18 cellular contexts compared by ENCODE assay signal in genomic region chr5:113226337-113226736, GRCh38.
DNase-seq lines count a peak whose midpoint lies in the region; ATAC-seq, FAIRE-seq and TF ChIP-seq lines count a peak whose summit lies in the region.
"Had no signal": no experiment of that assay in that cellular context is flagged by ENCODE, and none has a peak within 500 bp of the region (broad histone marks: within the 10 kb centered on the region; RNA-seq: fewer than 3 reads in every experiment).

No MANE protein-coding gene starts in this region.

- peaks cover 3% of the 10 kb centered on the region for H3K79me2 ChIP-seq in endothelial cell of umbilical vein (ENCODE audit: control insufficient read depth, insufficient read depth, low read length)

- H2AFZ ChIP-seq in endothelial cell of umbilical vein (ENCODE audit: low read depth, low read length): no peak overlapping the region

- TF ChIP-seq POLR2A in endothelial cell of umbilical vein (IDR thresholded peaks at IDR 0.05; ENCODE audit: low read depth, low read length): no peak
- no peak for TF ChIP-seq POLR2A in GM12891 (IDR thresholded peaks at IDR 0.05; ENCODE audit: low read depth, low read length)

- CTCF ChIA-PET in endothelial cell of umbilical vein (lab: Charles Lee): interaction anchor here (0.9 kb wide), 1 partner anchor 60 kb away, joined by 3 read pairs; no protein-coding TSS in a partner anchor

- H3K4me3 ChIP-seq in SK-N-MC (no peak overlapping the region), endothelial cell of umbilical vein (replicated peaks in 1 of 3; ENCODE audit: insufficient read depth in 1 of 3, low read depth in 1 of 3, low read length in 3 of 3) (no peak overlapping the region)
- H3K4me3 ChIP-seq: BLaER1, GM12878 had no signal

- no peaks in the 10 kb centered on the region for H3K27me3 ChIP-seq in endothelial cell of umbilical vein (ENCODE audit: control insufficient read depth in 2 of 2, insufficient read depth in 2 of 2, low read length in 2 of 2)
- H3K27me3 ChIP-seq: BLaER1 had no signal

- H3K9ac ChIP-seq in SK-N-MC (ENCODE audit: insufficient read length): no peak overlapping the region
- no peak overlapping the region for H3K9ac ChIP-seq in endothelial cell of umbilical vein (replicated peaks; ENCODE audit: extremely low read depth, insufficient read depth, low read length)
- H3K9ac ChIP-seq: BLaER1 had no signal

- H3K9me3 ChIP-seq in SK-N-MC (ENCODE audit: low read depth, low read length): no peaks in the 10 kb centered on the region
- H3K9me3 ChIP-seq in endothelial cell of umbilical vein (replicated peaks; ENCODE audit: control insufficient read depth, insufficient read depth, low read length): no peaks in the 10 kb centered on the region
- H3K9me3 ChIP-seq: BLaER1 had no signal

- no peaks in the 10 kb centered on the region for H3K9me1 ChIP-seq in endothelial cell of umbilical vein (replicated peaks; ENCODE audit: control insufficient read depth, extremely low read depth, insufficient read depth, low read length)

- TF ChIP-seq CTCF in endothelial cell of umbilical vein (IDR thresholded peaks at IDR 0.05; ENCODE audit: extremely low read depth in 1 of 2, insufficient read depth in 1 of 2, low read depth in 1 of 2, low read length in 2 of 2): no peak

- no peak for ATAC-seq in SK-N-SH treated with all-trans-retinoic acid at 6 μM for 48 hours
- ATAC-seq: CD8-positive, alpha-beta T cell; GM12878 had no signal

- dilution Hi-C loops in endothelial cell of umbilical vein (cut with MboI; ENCODE audit: extremely low pct_ligation_motif_present, low sequenced_read_pairs): no loop called here

- H3K4me2 ChIP-seq in endothelial cell of umbilical vein (ENCODE audit: insufficient read depth, low read length): no peak overlapping the region
- H3K4me2 ChIP-seq: BLaER1 had no signal

- FAIRE-seq in endothelial cell of umbilical vein (lab: Jason Lieb, UNC): no peak
- FAIRE-seq in GM12891 (lab: Jason Lieb, UNC): no peak
- FAIRE-seq: GM12878, H54 had no signal

- BruUV-seq in endothelial cell of umbilical vein (replicated peaks; lab: Mats Ljungman, UMichigan): no TSS peak

- H4K20me1 ChIP-seq in endothelial cell of umbilical vein (replicated peaks; ENCODE audit: control insufficient read depth, extremely low read depth, insufficient read depth, low read length): peaks cover 6% of the 10 kb centered on the region
- H4K20me1 ChIP-seq: BLaER1 had no signal

- intact Hi-C loops in endothelial cell of umbilical vein (cut with micrococcal nuclease): no loop called here

- 0 out of 2 replicates have a peak overlapping the region, but pooled peaks have one; percentile 12 for H3K27ac ChIP-seq in SK-N-MC
- no peak overlapping the region for H3K27ac ChIP-seq in endothelial cell of umbilical vein (ENCODE audit: insufficient read depth, low read depth, low read length)
- H3K27ac ChIP-seq: BLaER1, C4-2B had no signal

- no peaks in the 10 kb centered on the region for H3K36me3 ChIP-seq in SK-N-MC (ENCODE audit: insufficient read depth, low read length)
- H3K36me3 ChIP-seq in endothelial cell of umbilical vein (ENCODE audit: control insufficient read depth in 2 of 2, extremely low read depth in 1 of 2, insufficient read depth in 2 of 2, low read length in 2 of 2): no peaks in the 10 kb centered on the region
- H3K36me3 ChIP-seq: BLaER1 had no signal

- H3K4me1 ChIP-seq in endothelial cell of umbilical vein (ENCODE audit: control insufficient read depth, extremely low read depth, insufficient read depth, low read length): peaks cover 38% of the 10 kb centered on the region
- H3K4me1 ChIP-seq: BLaER1 had no signal

- DNase-seq in SK-N-MC (ENCODE audit: low read depth, low spot score) (no peak), endothelial cell of umbilical vein (ENCODE audit: low read depth, low spot score) (no peak), GM12891 (ENCODE audit: insufficient read length, low spot score) (no peak), NCI-H1092 (lab: John Stamatoyannopoulos, UW) (no peak), T-helper 2 cell (no peak)
- DNase-seq: CD4-positive, CD25-positive, alpha-beta regulatory T cell; CD8-positive, alpha-beta T cell; DMS 273 treated with DMSO at 0.1 percent for 48 hours; DMS79; EL; GDM1; GOT3; HCEC 1CT had no signal

- POLR2A ChIA-PET in endothelial cell of umbilical vein (lab: Charles Lee): no interaction called here

TF ChIP-seq in SK-N-SH treated with all-trans-retinoic acid at 6 μM for 48 hours, 23 proteins besides CTCF, POLR2A, EP300 and RAD21:
- TF ChIP-seq TCF4 (CRISPR knock-in tag; IDR thresholded peaks at IDR 0.05; ENCODE audit: borderline replicate concordance): peak; percentile 89
- TF ChIP-seq CSDC2 (CRISPR knock-in tag; IDR thresholded peaks at IDR 0.05): no peak
TF ChIP-seq in SK-N-SH treated with all-trans-retinoic acid at 6 μM for 48 hours: peak in this region for 1.

TF ChIP-seq in endothelial cell of umbilical vein, 7 proteins besides CTCF, POLR2A, EP300 and RAD21:
- TF ChIP-seq MYC (IDR thresholded peaks at IDR 0.05; ENCODE audit: low read depth, low read length): no peak
- TF ChIP-seq MAX (IDR thresholded peaks at IDR 0.05; ENCODE audit: insufficient read depth, insufficient read length): no peak
- TF ChIP-seq POLR2AphosphoS5 (IDR thresholded peaks at IDR 0.05; ENCODE audit: insufficient read depth, low read depth, low read length): no peak
- no peak for TF ChIP-seq EZH2 (IDR thresholded peaks at IDR 0.05; ENCODE audit: borderline replicate concordance, low read depth, low read length, severe bottlenecking)
- TF ChIP-seq JUN (IDR thresholded peaks at IDR 0.05; ENCODE audit: borderline replicate concordance, insufficient read depth, insufficient read length, low read depth): peak; percentile 10
- TF ChIP-seq GATA2 (IDR thresholded peaks at IDR 0.05; ENCODE audit: insufficient read depth, insufficient read length, low read depth, low read length): no peak
- peak; percentile 10 for TF ChIP-seq FOS (IDR thresholded peaks at IDR 0.05; ENCODE audit: borderline replicate concordance, insufficient read depth, low read length)

TF ChIP-seq in GM12891, 5 proteins besides CTCF, POLR2A, EP300 and RAD21:
- TF ChIP-seq POLR2AphosphoS5 (IDR thresholded peaks at IDR 0.05; ENCODE audit: low read depth, low read length): no peak
- TF ChIP-seq POU2F2 (IDR thresholded peaks at IDR 0.05; ENCODE audit: low read depth, low read length): no peak
- no peak for TF ChIP-seq TAF1 (IDR thresholded peaks at IDR 0.05; ENCODE audit: low read depth, low read length)
- TF ChIP-seq PAX5 (IDR thresholded peaks at IDR 0.05; ENCODE audit: insufficient read depth, low read length, severe bottlenecking): no peak
- no peak for TF ChIP-seq SPI1 (IDR thresholded peaks at IDR 0.05; ENCODE audit: low read depth, low read length)
